19 cellular contexts compared by ENCODE assay signal in the genomic region with DNA sequence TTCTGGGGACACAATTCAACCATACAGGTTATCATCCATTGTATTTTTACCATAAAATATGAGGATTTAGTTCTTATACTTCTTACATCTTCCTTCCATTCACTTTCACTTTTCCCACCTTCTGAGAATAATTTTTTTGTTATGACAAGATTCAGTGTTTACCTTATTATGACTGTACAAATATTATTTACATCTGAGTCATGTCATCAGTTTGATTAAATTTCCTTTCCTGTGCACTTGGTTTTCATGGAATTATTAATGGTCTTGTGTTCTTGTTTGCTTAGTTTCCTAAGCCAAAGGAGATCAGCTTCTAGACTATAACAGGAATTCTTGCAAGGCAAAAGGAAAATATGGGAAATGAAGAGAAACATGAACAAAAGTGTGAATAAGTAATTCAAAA.
DNase-seq lines count a peak whose midpoint lies in the region; ATAC-seq and TF ChIP-seq lines count a peak whose summit lies in the region.
"Had no signal": no experiment of that assay in that cellular context is flagged by ENCODE, and none has a peak within 500 bp of the region (broad histone marks: within the 10 kb centered on the region; RNA-seq: fewer than 3 reads in every experiment).

No MANE protein-coding gene starts in this region.

- 0 out of 2 replicates have a peak overlapping the region, but pooled peaks have one; percentile 18 for H3K4me2 ChIP-seq in PC-9
- H3K4me2 ChIP-seq: A549; BLaER1 treated with 17β-estradiol and CSF1 and Interleukin-3, amounts not matched to agents 10 nM and 100 nM had no signal

- no peaks in the 10 kb centered on the region for H3K36me3 ChIP-seq in PC-9 (ENCODE audit: low read depth)
- H3K36me3 ChIP-seq: BE2C; BLaER1 treated with 17β-estradiol and CSF1 and Interleukin-3, amounts not matched to agents 10 nM and 100 nM; HAP-1 had no signal

- TF ChIP-seq CTCF in PC-9 (conservative IDR thresholded peaks at IDR 0.05): no peak
- no peak for TF ChIP-seq CTCF in epithelial cell of esophagus (IDR thresholded peaks at IDR 0.05; ENCODE audit: insufficient read depth, low read depth, low read length, missing control alignments)
- no peak for TF ChIP-seq CTCF in omental fat pad (IDR thresholded peaks at IDR 0.05)

- H3K4me1 Mint-ChIP-seq in activated T-cell treated with anti-CD3 and anti-CD28 coated beads, Interleukin-2, amount 50 U/mL, for 72 hours (ENCODE audit: low read depth): no peaks in the 10 kb centered on the region
- H3K4me1 Mint-ChIP-seq: CD14-positive monocyte; CD8-positive, alpha-beta memory T cell had no signal

- CTCF ChIA-PET in PC-9 (lab: Charles Lee): no interaction called here

- no peaks in the 10 kb centered on the region for H3K79me2 ChIP-seq in PC-9 (ENCODE audit: low read depth)

- H2AFZ ChIP-seq in PC-9: no peak overlapping the region

- no peak for DNase-seq in activated T-cell treated with anti-CD3 and anti-CD28 coated beads, Interleukin-2, amount 50 U/mL, for 72 hours
- DNase-seq in activated T-cell treated with anti-CD3 and anti-CD28 coated beads for 4 hours (no peak), PC-9 (no peak), epithelial cell of esophagus (ENCODE audit: low read depth) (peak; percentile 50), omental fat pad (ENCODE audit: low spot score) (no peak), RPMI8226 (no peak)
- DNase-seq: 8988T; ACHN; AML-193; BE2C; CD4-positive, alpha-beta T cell; CD8-positive, alpha-beta memory T cell; DMS 273 treated with DMSO at 0.1 percent for 48 hours; DND-41; GOT3 had no signal

- no peak overlapping the region for H3K4me3 Mint-ChIP-seq in activated T-cell treated with anti-CD3 and anti-CD28 coated beads, Interleukin-2, amount 50 U/mL, for 72 hours
- H3K4me3 Mint-ChIP-seq: CD14-positive monocyte; CD4-positive, alpha-beta T cell; CD8-positive, alpha-beta memory T cell had no signal

- H3F3A ChIP-seq in PC-9 (ENCODE audit: insufficient read depth, low read depth): no peaks in the 10 kb centered on the region

- H3K36me3 Mint-ChIP-seq in activated T-cell treated with anti-CD3 and anti-CD28 coated beads, Interleukin-2, amount 50 U/mL, for 72 hours (ENCODE audit: insufficient read depth in 2 of 2): no peaks in the 10 kb centered on the region
- H3K36me3 Mint-ChIP-seq: CD14-positive monocyte; CD8-positive, alpha-beta memory T cell had no signal

- no peaks in the 10 kb centered on the region for H3K9me3 ChIP-seq in PC-9 (ENCODE audit: insufficient read depth, low read depth)
- H3K9me3 ChIP-seq: A549, BE2C had no signal

- no peak overlapping the region for H3K4me3 ChIP-seq in PC-9
- no peak overlapping the region for H3K4me3 ChIP-seq in epithelial cell of esophagus (ENCODE audit: low read length)
- H3K4me3 ChIP-seq: A549; BLaER1 treated with 17β-estradiol and CSF1 and Interleukin-3, amounts not matched to agents 10 nM and 100 nM; HAP-1 had no signal

- H3K9me2 ChIP-seq in PC-9 (ENCODE audit: insufficient read depth): no peaks in the 10 kb centered on the region

- peak overlapping the region; percentile 66 for H3K27ac Mint-ChIP-seq in activated T-cell treated with anti-CD3 and anti-CD28 coated beads, Interleukin-2, amount 50 U/mL, for 72 hours
- H3K27ac Mint-ChIP-seq: CD14-positive monocyte; CD4-positive, alpha-beta T cell; CD8-positive, alpha-beta memory T cell had no signal

- H3K9me3 Mint-ChIP-seq in activated T-cell treated with anti-CD3 and anti-CD28 coated beads, Interleukin-2, amount 50 U/mL, for 72 hours: peaks cover 0 to 2% of the 10 kb centered on the region in 2 donors

- no peak for ATAC-seq in activated T-cell treated with anti-CD3 and anti-CD28 coated beads, Interleukin-2, amount 50 U/mL, for 72 hours (replicated peaks in 1 of 2)
- no peak for ATAC-seq in omental fat pad (ENCODE audit: low FRiP score)
- ATAC-seq: A549 had no signal

- H3K4me1 ChIP-seq in PC-9 (replicated peaks; ENCODE audit: insufficient read depth): 0 out of 2 replicates have a peak, but pooled peaks cover 4% of the 10 kb centered on the region
- H3K4me1 ChIP-seq: A549; BE2C; BLaER1 treated with 17β-estradiol and CSF1 and Interleukin-3, amounts not matched to agents 10 nM and 100 nM had no signal

- no peaks in the 10 kb centered on the region for H4K20me1 ChIP-seq in PC-9 (ENCODE audit: insufficient read depth)
- H4K20me1 ChIP-seq: BLaER1 treated with 17β-estradiol and CSF1 and Interleukin-3, amounts not matched to agents 10 nM and 100 nM had no signal

- no peaks in the 10 kb centered on the region for H3K27me3 Mint-ChIP-seq in activated T-cell treated with anti-CD3 and anti-CD28 coated beads, Interleukin-2, amount 50 U/mL, for 72 hours (ENCODE audit: low read depth)
- H3K27me3 Mint-ChIP-seq: CD4-positive, alpha-beta T cell; CD8-positive, alpha-beta memory T cell had no signal

- POLR2A ChIA-PET in PC-9 (lab: Charles Lee; ENCODE audit: unreplicated experiment): no interaction called here

- no peaks in the 10 kb centered on the region for H3K27me3 ChIP-seq in PC-9 (ENCODE audit: insufficient read depth, low read depth)
- H3K27me3 ChIP-seq: BE2C; BLaER1 treated with 17β-estradiol and CSF1 and Interleukin-3, amounts not matched to agents 10 nM and 100 nM had no signal

- BruUV-seq in PC-9 (replicated peaks; lab: Mats Ljungman, UMichigan): no TSS peak

- no peak overlapping the region for H3K27ac ChIP-seq in PC-9
- H3K27ac ChIP-seq: A549; BLaER1 treated with 17β-estradiol and CSF1 and Interleukin-3, amounts not matched to agents 10 nM and 100 nM had no signal

- intact Hi-C loops in PC-9 (cut with micrococcal nuclease; ENCODE audit: unreplicated experiment): no loop called here
